Comparison of ENCODE assay signal across 21 cellular contexts in the genomic region with DNA sequence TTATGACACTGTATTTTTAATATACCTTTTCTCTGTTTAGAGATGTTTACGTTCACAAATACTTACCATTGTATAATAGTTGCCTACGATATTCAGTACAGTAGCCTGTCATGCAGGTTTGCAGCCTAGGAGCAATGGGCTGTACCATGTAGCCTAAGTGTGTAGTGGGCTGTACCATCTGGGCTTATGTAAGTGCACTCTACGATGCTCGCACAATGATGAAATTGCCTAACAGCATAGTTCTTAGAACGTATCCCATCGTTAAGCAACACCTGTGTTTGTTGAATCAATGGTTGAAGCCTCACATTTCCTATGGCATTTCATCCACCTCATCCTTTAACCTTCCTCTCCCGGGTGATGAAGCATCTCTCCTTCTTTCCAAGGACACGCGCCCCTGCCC. TPM values are rescaled to one million over a fixed set of nuclear protein-coding genes. Genes with fewer than 3 reads are reported as not detected.
A peak's percentile ranks its signal among the peaks of the same experiment; 100 is the strongest.
DNase-seq lines count a peak whose midpoint lies in the region; ATAC-seq, FAIRE-seq and TF ChIP-seq lines count a peak whose summit lies in the region.
"Had no signal": no experiment of that assay in that cellular context is flagged by ENCODE, and none has a peak within 500 bp of the region (broad histone marks: within the 10 kb centered on the region; RNA-seq: fewer than 3 reads in every experiment).

No MANE protein-coding gene starts in this region.

- TF ChIP-seq POLR2A in IMR-90 (IDR thresholded peaks at IDR 0.05; ENCODE audit: low read depth, low read length) (no peak), H1 (IDR thresholded peaks at IDR 0.05; ENCODE audit: control extremely low read depth in 1 of 2, low read depth in 2 of 2, low read length in 2 of 2) (no peak)

- H2AFZ ChIP-seq in IMR-90 (replicated peaks; ENCODE audit: low read length, poor library complexity) (peak overlapping the region; percentile 35), H1 (ENCODE audit: low read length) (no peak overlapping the region)
- H2AFZ ChIP-seq: GM23338 had no signal

- CTCF ChIA-PET in IMR-90 (lab: Yijun Ruan, JAX) (no interaction called here), H1 (lab: Charles Lee; ENCODE audit: partially characterized antibody) (interaction anchor here (2.6 to 3.0 kb wide), 2 partner anchors 11 to 51 kb away, joined by 10 to 11 read pairs; partner anchors contain the start of gene EML1)

- no peak for TF ChIP-seq RAD21 in IMR-90 (IDR thresholded peaks at IDR 0.05; ENCODE audit: low read length)
- TF ChIP-seq RAD21 in H1 (IDR thresholded peaks at IDR 0.05 in 1 of 2, conservative IDR thresholded peaks at IDR 0.05 in 1 of 2; ENCODE audit: low read depth in 2 of 2, low read length in 2 of 2) = no peak

- H2BK12ac ChIP-seq in H1 (ENCODE audit: low read depth, low read length) = no peak overlapping the region; the same call in 1 of the 2 replicates

- H4K91ac ChIP-seq in IMR-90 (ENCODE audit: insufficient read depth, low read depth, low read length) (peak overlapping the region; percentile 39; the same call in 1 of the 2 replicates), H1 (replicated peaks; ENCODE audit: insufficient read length, low read length) (no peak overlapping the region)

- H3K4me1 ChIP-seq in IMR-90 (ENCODE audit: control insufficient read depth, insufficient read depth, low read length) = peaks cover 3% of the 10 kb centered on the region; the same call in 1 of the 2 replicates
- H3K4me1 ChIP-seq in H1 (replicated peaks in 1 of 4; ENCODE audit: control insufficient read depth in 3 of 4, insufficient read depth in 4 of 4, low read length in 3 of 4) = peaks cover 0 to 12% (median 0%) of the 10 kb centered on the region in 4 experiments; a peak in 2 of 7 replicates

- H3K4me2 ChIP-seq in IMR-90 (ENCODE audit: low read depth, low read length) (no peak overlapping the region), H1 (ENCODE audit: insufficient read depth in 1 of 2, low read depth in 2 of 2, low read length in 2 of 2) (no peak overlapping the region)
- H3K4me2 ChIP-seq: BLaER1 treated with 17β-estradiol and CSF1 and Interleukin-3, amounts not matched to agents 10 nM and 100 nM; GM23338 had no signal

- H3K4me1 Mint-ChIP-seq in stimulated activated naive CD8-positive, alpha-beta T cell treated with anti-CD3 and anti-CD28 coated beads, Interleukin-15, amount 100 ng/mL, for 72 hours = no peaks in the 10 kb centered on the region

- no TSS peak for BruUV-seq in IMR-90 (replicated peaks; lab: Mats Ljungman, UMichigan)

- no peak overlapping the region for H3K9ac ChIP-seq in IMR-90 (ENCODE audit: low read depth, low read length)
- H3K9ac ChIP-seq in H1 (replicated peaks in 1 of 4; ENCODE audit: extremely low read depth in 1 of 4, low read depth in 3 of 4, low read length in 3 of 4) = no peak overlapping the region
- H3K9ac ChIP-seq: BLaER1 treated with 17β-estradiol and CSF1 and Interleukin-3, amounts not matched to agents 10 nM and 100 nM had no signal

- H3K14ac ChIP-seq in IMR-90 (replicated peaks; ENCODE audit: low read depth, low read length) (0 out of 2 replicates have a peak overlapping the region, but pooled peaks have one; percentile 57), H1 (ENCODE audit: insufficient read length) (no peak overlapping the region)

- H3K27me3 ChIP-seq in IMR-90 (ENCODE audit: control insufficient read depth, insufficient read depth, low read length) = no peaks in the 10 kb centered on the region
- H3K27me3 ChIP-seq in H1 (replicated peaks in 1 of 4; ENCODE audit: control insufficient read depth in 3 of 4, extremely low read depth in 1 of 4, insufficient read depth in 3 of 4, low read length in 3 of 4) = no peaks in the 10 kb centered on the region
- H3K27me3 ChIP-seq: BLaER1 treated with 17β-estradiol and CSF1 and Interleukin-3, amounts not matched to agents 10 nM and 100 nM had no signal

- H2AK5ac ChIP-seq in IMR-90 (ENCODE audit: low read depth, low read length) = peak overlapping the region; percentile 61
- no peak overlapping the region for H2AK5ac ChIP-seq in H1 (ENCODE audit: low read depth, low read length)

- no peaks in the 10 kb centered on the region for H4K20me1 ChIP-seq in IMR-90 (ENCODE audit: insufficient read depth, low read length)
- H4K20me1 ChIP-seq in H1 (replicated peaks in 1 of 2; ENCODE audit: control insufficient read depth in 1 of 2, insufficient read depth in 2 of 2, low read length in 2 of 2) = no peaks in the 10 kb centered on the region
- H4K20me1 ChIP-seq: BLaER1 treated with 17β-estradiol and CSF1 and Interleukin-3, amounts not matched to agents 10 nM and 100 nM had no signal

- H3K4me3 ChIP-seq in IMR-90 (ENCODE audit: insufficient read depth, low read depth, low read length) = no peak overlapping the region
- H3K4me3 ChIP-seq in H1 (ENCODE audit: extremely low read depth in 1 of 4, insufficient read depth in 2 of 4, low read depth in 3 of 4, low read length in 4 of 4) = no peak overlapping the region
- H3K4me3 ChIP-seq: BLaER1 treated with 17β-estradiol and CSF1 and Interleukin-3, amounts not matched to agents 10 nM and 100 nM; GM12878; GM23338 had no signal

- H4K5ac ChIP-seq in IMR-90 (ENCODE audit: low read depth, low read length) (no peak overlapping the region), H1 (ENCODE audit: insufficient read length, low read depth, low read length) (no peak overlapping the region)

- FAIRE-seq in H1 (lab: Jason Lieb, UNC) = no peak
- FAIRE-seq: GM12878, GM18507, RCC 7860 had no signal

- no peak for ATAC-seq in IMR-90 (ENCODE audit: low read depth)
- ATAC-seq in HG02678 (IDR thresholded peaks at IDR 0.05; ENCODE audit: unreplicated experiment) = no peak
- no peak for ATAC-seq in stimulated activated naive CD8-positive, alpha-beta T cell treated with anti-CD3 and anti-CD28 coated beads, Interleukin-15, amount 100 ng/mL, for 72 hours
- ATAC-seq in GM21528 (IDR thresholded peaks at IDR 0.05; ENCODE audit: low FRiP score, unreplicated experiment) = no peak
- ATAC-seq: GM12878 had no signal

- H3K79me2 ChIP-seq in H1 (ENCODE audit: control insufficient read depth in 1 of 2, insufficient read depth in 2 of 2, low read length in 2 of 2) = no peaks in the 10 kb centered on the region

- H3K4ac ChIP-seq in IMR-90 (ENCODE audit: low read depth, low read length) (peak overlapping the region; percentile 87; the same call in 1 of the 2 replicates), H1 (replicated peaks; ENCODE audit: insufficient read length, low read depth, low read length) (no peak overlapping the region)

- H2BK15ac ChIP-seq in IMR-90 (ENCODE audit: low read depth, low read length) (no peak overlapping the region), H1 (ENCODE audit: low read length) (peak overlapping the region; percentile 36; the same call in 1 of the 2 replicates)

- H3K18ac ChIP-seq in IMR-90 (ENCODE audit: low read depth, low read length) (no peak overlapping the region), H1 (ENCODE audit: extremely low read depth, low read length) (no peak overlapping the region)

- in situ Hi-C loops in IMR-90 (cut with MboI; ENCODE audit: low sequenced_read_pairs) = no loop called here

- H3K23me2 ChIP-seq in H1 (ENCODE audit: low read depth, low read length) = no peaks in the 10 kb centered on the region

- peak in 2 of 3 experiments; percentile 6 to 36 for DNase-seq in NCI-H1417 (lab: John Stamatoyannopoulos, UW)
- no peak for DNase-seq in NCI-H1417 treated with DMSO at 0.1 percent for 48 hours (lab: John Stamatoyannopoulos, UW)
- DNase-seq in IMR-90 = no peak
- no peak for DNase-seq in H1 (ENCODE audit: low read depth in 1 of 2, low spot score in 2 of 2)
- peak; percentile 12 for DNase-seq in mesenteric fat pad (ENCODE audit: low spot score)
- DNase-seq in stimulated activated naive CD8-positive, alpha-beta T cell treated with anti-CD3 and anti-CD28 coated beads, Interleukin-15, amount 100 ng/mL, for 72 hours = no peak
- DNase-seq: KG1, NCI-H1092 treated with DMSO at 0.1 percent for 48 hours, NCI-H1930, NCI-H2227 treated with DMSO at 0.1 percent for 48 hours, NCI-H774, SHP77 treated with DMSO at 0.1 percent for 48 hours had no signal

- H3K27ac ChIP-seq in IMR-90 (ENCODE audit: insufficient read depth, low read length) (no peak overlapping the region), H1 (ENCODE audit: low read depth, low read length) (no peak overlapping the region)
- H3K27ac ChIP-seq: BLaER1 treated with 17β-estradiol and CSF1 and Interleukin-3, amounts not matched to agents 10 nM and 100 nM; HL-60 had no signal

- no peak overlapping the region for H4K8ac ChIP-seq in IMR-90 (ENCODE audit: low read depth in 2 of 2, low read length in 2 of 2)
- no peak overlapping the region for H4K8ac ChIP-seq in H1 (ENCODE audit: extremely low read depth, insufficient read depth, low read length)

- H3K36me3 ChIP-seq in IMR-90 (ENCODE audit: control insufficient read depth, insufficient read depth, low read length) (no peaks in the 10 kb centered on the region), H1 (ENCODE audit: control insufficient read depth in 2 of 4, insufficient read depth in 4 of 4, low read length in 3 of 4) (no peaks in the 10 kb centered on the region)
- H3K36me3 ChIP-seq: BLaER1 treated with 17β-estradiol and CSF1 and Interleukin-3, amounts not matched to agents 10 nM and 100 nM had no signal

- H3K27me3 Mint-ChIP-seq in stimulated activated naive CD8-positive, alpha-beta T cell treated with anti-CD3 and anti-CD28 coated beads, Interleukin-15, amount 100 ng/mL, for 72 hours = peaks cover 43% of the 10 kb centered on the region

- H3K9me3 ChIP-seq in IMR-90 (ENCODE audit: control insufficient read depth, insufficient read depth, low read length) = peaks cover 11% of the 10 kb centered on the region; the same call in 1 of the 2 replicates
- peaks cover 0 to 2% of the 10 kb centered on the region in 2 experiments; a peak in 1 of 4 replicates for H3K9me3 ChIP-seq in H1 (ENCODE audit: insufficient read depth in 2 of 2, low read depth in 1 of 2, low read length in 1 of 2)

- intact Hi-C loops in IMR-90 (cut with micrococcal nuclease) = no loop called here

- H3K23ac ChIP-seq in IMR-90 (ENCODE audit: low read depth, low read length) (no peak overlapping the region), H1 (ENCODE audit: insufficient read length) (no peak overlapping the region)

- H3K9me3 Mint-ChIP-seq in stimulated activated naive CD8-positive, alpha-beta T cell treated with anti-CD3 and anti-CD28 coated beads, Interleukin-15, amount 100 ng/mL, for 72 hours = no peaks in the 10 kb centered on the region
- H3K9me3 Mint-ChIP-seq: T-helper 1 cell treated with Interleukin-12 subunit alpha and Interleukin-12 subunit beta and Interleukin-4 antibody, amounts not matched to agents 30 μg/mL and 1 μg/mL, for 36 hours had no signal

- H2BK120ac ChIP-seq in IMR-90 (ENCODE audit: low read depth, low read length) (peak overlapping the region; percentile 92; the same call in 1 of the 2 replicates), H1 (replicated peaks; ENCODE audit: low read depth, low read length) (no peak overlapping the region)

- dilution Hi-C loops in IMR-90 (cut with HindIII; ENCODE audit: low sequenced_read_pairs, unreplicated experiment) = no loop called here

- H3K4me3 Mint-ChIP-seq in stimulated activated naive CD8-positive, alpha-beta T cell treated with anti-CD3 and anti-CD28 coated beads, Interleukin-15, amount 100 ng/mL, for 72 hours = no peak overlapping the region
- H3K4me3 Mint-ChIP-seq: GM23338; T-helper 1 cell treated with Interleukin-12 subunit alpha and Interleukin-12 subunit beta and Interleukin-4 antibody, amounts not matched to agents 30 μg/mL and 1 μg/mL, for 36 hours had no signal

- H2BK5ac ChIP-seq in IMR-90 (ENCODE audit: low read depth, low read length, poor library complexity, severe bottlenecking) = no peak overlapping the region
- no peak overlapping the region for H2BK5ac ChIP-seq in H1 (ENCODE audit: low read depth, low read length)

- H2AK9ac ChIP-seq in IMR-90 (replicated peaks; ENCODE audit: low read depth, low read length, poor library complexity) = no peak overlapping the region

- H3K56ac ChIP-seq in IMR-90 (ENCODE audit: extremely low read depth, insufficient read depth, low read length) (no peak overlapping the region), H1 (replicated peaks; ENCODE audit: insufficient read length, low read depth, low read length) (no peak overlapping the region)

- POLR2A ChIA-PET in IMR-90 (lab: Charles Lee; ENCODE audit: unreplicated experiment) = no interaction called here
- POLR2A ChIA-PET in H1 (lab: Charles Lee; ENCODE audit: partially characterized antibody) = no interaction called here

- no peak for TF ChIP-seq EP300 in H1 (IDR thresholded peaks at IDR 0.05; ENCODE audit: borderline replicate concordance in 1 of 2, low read depth in 2 of 2, low read length in 2 of 2)

- no peaks in the 10 kb centered on the region; a peak in 1 of 4 replicates for H3K79me1 ChIP-seq in IMR-90 (ENCODE audit: low read depth in 1 of 2, low read length in 2 of 2)
- H3K79me1 ChIP-seq in H1 (ENCODE audit: low read depth, low read length) = no peaks in the 10 kb centered on the region

- peaks cover 8% of the 10 kb centered on the region; the same call in 1 of the 2 replicates for H3K9me1 ChIP-seq in IMR-90 (ENCODE audit: insufficient read depth, low read length)

- no peak overlapping the region for H3K27ac Mint-ChIP-seq in stimulated activated naive CD8-positive, alpha-beta T cell treated with anti-CD3 and anti-CD28 coated beads, Interleukin-15, amount 100 ng/mL, for 72 hours
- H3K27ac Mint-ChIP-seq: GM23338; T-helper 1 cell treated with Interleukin-12 subunit alpha and Interleukin-12 subunit beta and Interleukin-4 antibody, amounts not matched to agents 30 μg/mL and 1 μg/mL, for 36 hours had no signal

- TF ChIP-seq CTCF in IMR-90 (conservative IDR thresholded peaks at IDR 0.05; ENCODE audit: low read depth, low read length) (no peak), H1 (IDR thresholded peaks at IDR 0.05; ENCODE audit: control extremely low read depth in 1 of 3, insufficient read depth in 1 of 3, low read depth in 1 of 3, low read length in 3 of 3) (no peak)

- peak overlapping the region; percentile 81 for H2BK20ac ChIP-seq in IMR-90 (ENCODE audit: low read depth, low read length)
- no peak overlapping the region for H2BK20ac ChIP-seq in H1 (ENCODE audit: low read length)

- 96% methylated on average over 3 of the region's 9 CpGs; no CpG with 5 or more reads in 1 of the 2 experiments for WGBS in IMR-90 (ENCODE audit: extremely low coverage in 2 of 2, insufficient read length in 1 of 2), 2 experiments
- WGBS in H1 (ENCODE audit: extremely low coverage in 1 of 2, insufficient coverage in 1 of 2, insufficient read length in 1 of 2, insufficient replicate concordance in 2 of 2, low coverage in 1 of 2, low lambda C conversion rate in 2 of 2, missing lambda C conversion rate in 1 of 2), 2 experiments = 92% methylated on average over 9 of the region's 9 CpGs; no CpG with 5 or more reads in 1 of the 2 experiments

RNA-seq across cellular contexts. Expression of gene EML1, which starts 12.5 kb away (rescaled TPM):
- 34.4 and 42.3 TPM in 2 replicates for total RNA-seq in IMR-90 (2012; rRNA removed)
- polyA plus RNA-seq in IMR-90 (2012; rRNA removed) = 11.6 and 14.0 TPM in 2 replicates
- polyA plus RNA-seq in IMR-90 (2012; cell fraction: cytosol; rRNA removed) = 10.6 and 11.1 TPM in 2 replicates
- 9.4 and 14.7 TPM in 2 replicates for polyA plus RNA-seq in IMR-90 (2012; cell fraction: nucleus; rRNA removed; ENCODE audit: low replicate concordance)
- total RNA-seq in H1 (2021; fragmentation: NEBNext Ultra II Directional; extraction: Animal tissue kit (Norgen Biotek cat#: 25700)) = 24.7 and 32.9 TPM in 2 replicates
- polyA plus RNA-seq in H1 (2011; rRNA removed) = 9.8 and 11.1 TPM in 2 replicates
- polyA plus RNA-seq in H1 (2011; cell fraction: cytosol; rRNA removed) = 11.8 TPM
- 30.9 TPM for polyA plus RNA-seq in H1 (2011; cell fraction: nucleus; rRNA removed)
- 16.6 to 36.3 TPM (median 23.0 TPM) in 4 replicates for polyA plus RNA-seq in H1 (2012, experiment 1 of 2)
- 3.3 TPM for polyA plus RNA-seq in H1 (2012, experiment 2 of 2)
- 6.5 TPM for polyA plus RNA-seq in H1 (2013, experiment 1 of 2)
- polyA plus RNA-seq in H1 (2013, experiment 2 of 2) = 6.7 TPM
- 55.1 and 82.5 TPM in 2 replicates for polyA minus RNA-seq in H1 (2011; rRNA and poly(A)+ RNA removed)
- 20.8 TPM for polyA minus RNA-seq in H1 (2011; cell fraction: cytosol; rRNA and poly(A)+ RNA removed)
- 60.8 TPM for polyA minus RNA-seq in H1 (2011; cell fraction: nucleus; rRNA and poly(A)+ RNA removed)
- 32.5 TPM for total RNA-seq in mesenteric fat pad

Comparison
In these comparisons a context has a peak if more than half of its experiments do, and no peak if none do; other contexts are left out.
1. DNase-seq: peak in NCI-H1417 (2 of 3) and mesenteric fat pad (single experiment); none in NCI-H1417 treated with DMSO at 0.1 percent for 48 hours (single experiment), IMR-90 (single experiment), H1 (0 of 2) and stimulated activated naive CD8-positive, alpha-beta T cell treated with anti-CD3 and anti-CD28 coated beads, Interleukin-15, amount 100 ng/mL, for 72 hours (0 of 2).